22 cellular contexts compared by ENCODE assay signal in genomic region chrX:106437407-106437806, GRCh38.
"Had no signal": no experiment of that assay in that cellular context is flagged by ENCODE, and none has a peak within 500 bp of the region (broad histone marks: within the 10 kb centered on the region; RNA-seq: fewer than 3 reads in every experiment).

No MANE protein-coding gene starts in this region.

- H3K4me3 Mint-ChIP-seq: activated CD4-positive, alpha-beta memory T cell treated with anti-CD3 and anti-CD28 coated beads, Interleukin-2, amount 10 ng/mL, durations not matched to agents 7 days and 5 days; activated CD4-positive, alpha-beta T cell treated with anti-CD3 and anti-CD28 coated beads, Interleukin-2, amount 10 ng/mL, durations not matched to agents 7 days and 5 days; activated naive CD4-positive, alpha-beta T cell treated with anti-CD3 and anti-CD28 coated beads, Interleukin-2, amount 10 ng/mL, durations not matched to agents 7 days and 5 days; activated naive CD8-positive, alpha-beta T cell treated with anti-CD3 and anti-CD28 coated beads, Interleukin-2, amount 10 ng/mL, durations not matched to agents 7 days and 5 days; activated T-cell treated with anti-CD3 and anti-CD28 coated beads, Interleukin-2, amount 50 U/mL, for 24 hours; nephron progenitor cell; type B pancreatic cell had no signal

- H3K9me3 Mint-ChIP-seq: activated CD4-positive, alpha-beta memory T cell treated with anti-CD3 and anti-CD28 coated beads, Interleukin-2, amount 10 ng/mL, durations not matched to agents 7 days and 5 days; activated CD4-positive, alpha-beta T cell treated with anti-CD3 and anti-CD28 coated beads, Interleukin-2, amount 10 ng/mL, durations not matched to agents 7 days and 5 days; activated naive CD4-positive, alpha-beta T cell treated with anti-CD3 and anti-CD28 coated beads, Interleukin-2, amount 10 ng/mL, durations not matched to agents 7 days and 5 days; activated naive CD8-positive, alpha-beta T cell treated with anti-CD3 and anti-CD28 coated beads, Interleukin-2, amount 10 ng/mL, durations not matched to agents 7 days and 5 days; activated T-cell treated with anti-CD3 and anti-CD28 coated beads, Interleukin-2, amount 50 U/mL, for 24 hours; type B pancreatic cell had no signal

- H3K4me3 ChIP-seq: ascending aorta, right lobe of liver, vagina had no signal

- ATAC-seq: esophagus mucosa; left ventricle myocardium superior; right lobe of liver; stimulated activated naive CD8-positive, alpha-beta T cell treated with anti-CD3 and anti-CD28 coated beads, Interleukin-15, Interleukin-2, amounts not matched to agents 100 U/mL and 50 U/mL, for 24 hours had no signal

- DNase-seq: activated CD4-positive, alpha-beta memory T cell treated with anti-CD3 and anti-CD28 coated beads, Interleukin-2, amount 10 ng/mL, durations not matched to agents 7 days and 5 days; activated CD4-positive, alpha-beta T cell treated with anti-CD3 and anti-CD28 coated beads, Interleukin-2, amount 10 ng/mL, durations not matched to agents 7 days and 5 days; activated CD4-positive, CD25-positive, alpha-beta regulatory T cell treated with anti-CD3 and anti-CD28 coated beads, Interleukin-2, amount 50 U/mL, for 72 hours; activated CD8-positive, alpha-beta memory T cell treated with anti-CD3 and anti-CD28 coated beads, Interleukin-2, amount 50 U/mL, for 48 hours; activated gamma-delta T cell; activated naive CD4-positive, alpha-beta T cell treated with anti-CD3 and anti-CD28 coated beads, Interleukin-2, amount 10 ng/mL, durations not matched to agents 7 days and 5 days; activated naive CD8-positive, alpha-beta T cell treated with anti-CD3 and anti-CD28 coated beads, Interleukin-2, amount 10 ng/mL, durations not matched to agents 7 days and 5 days; activated T-cell treated with anti-CD3 and anti-CD28 coated beads, Interleukin-2, amount 50 U/mL, for 24 hours; brain microvascular endothelial cell; foreskin melanocyte; islet precursor cell; left ventricle myocardium superior; nephron progenitor cell; right lobe of liver; stimulated activated CD4-positive, alpha-beta T cell treated with anti-CD3 and anti-CD28 coated beads, Interleukin-12 subunit alpha, Interleukin-12 subunit beta, amount 100 ng/mL, for 4 hours; stimulated activated CD4-positive, alpha-beta T cell treated with anti-CD3 and anti-CD28 coated beads, Interleukin-4, amount 100 ng/mL, for 1 hour; stimulated activated naive CD8-positive, alpha-beta T cell treated with anti-CD3 and anti-CD28 coated beads, Interleukin-15, Interleukin-2, amounts not matched to agents 100 U/mL and 50 U/mL, for 24 hours; T-helper 2 cell had no signal

- H3K27ac Mint-ChIP-seq: activated CD4-positive, alpha-beta memory T cell treated with anti-CD3 and anti-CD28 coated beads, Interleukin-2, amount 10 ng/mL, durations not matched to agents 7 days and 5 days; activated CD4-positive, alpha-beta T cell treated with anti-CD3 and anti-CD28 coated beads, Interleukin-2, amount 10 ng/mL, durations not matched to agents 7 days and 5 days; activated naive CD4-positive, alpha-beta T cell treated with anti-CD3 and anti-CD28 coated beads, Interleukin-2, amount 10 ng/mL, durations not matched to agents 7 days and 5 days; activated naive CD8-positive, alpha-beta T cell treated with anti-CD3 and anti-CD28 coated beads, Interleukin-2, amount 10 ng/mL, durations not matched to agents 7 days and 5 days; activated T-cell treated with anti-CD3 and anti-CD28 coated beads, Interleukin-2, amount 50 U/mL, for 24 hours; nephron progenitor cell; type B pancreatic cell had no signal

- H3K4me1 Mint-ChIP-seq: activated CD4-positive, alpha-beta memory T cell treated with anti-CD3 and anti-CD28 coated beads, Interleukin-2, amount 10 ng/mL, durations not matched to agents 7 days and 5 days; activated CD4-positive, alpha-beta T cell treated with anti-CD3 and anti-CD28 coated beads, Interleukin-2, amount 10 ng/mL, durations not matched to agents 7 days and 5 days; activated naive CD4-positive, alpha-beta T cell treated with anti-CD3 and anti-CD28 coated beads, Interleukin-2, amount 10 ng/mL, durations not matched to agents 7 days and 5 days; activated naive CD8-positive, alpha-beta T cell treated with anti-CD3 and anti-CD28 coated beads, Interleukin-2, amount 10 ng/mL, durations not matched to agents 7 days and 5 days had no signal

- H3K27me3 Mint-ChIP-seq: activated CD4-positive, alpha-beta memory T cell treated with anti-CD3 and anti-CD28 coated beads, Interleukin-2, amount 10 ng/mL, durations not matched to agents 7 days and 5 days; activated CD4-positive, alpha-beta T cell treated with anti-CD3 and anti-CD28 coated beads, Interleukin-2, amount 10 ng/mL, durations not matched to agents 7 days and 5 days; activated naive CD4-positive, alpha-beta T cell treated with anti-CD3 and anti-CD28 coated beads, Interleukin-2, amount 10 ng/mL, durations not matched to agents 7 days and 5 days; activated naive CD8-positive, alpha-beta T cell treated with anti-CD3 and anti-CD28 coated beads, Interleukin-2, amount 10 ng/mL, durations not matched to agents 7 days and 5 days; type B pancreatic cell had no signal

- H3K36me3 Mint-ChIP-seq: activated naive CD4-positive, alpha-beta T cell treated with anti-CD3 and anti-CD28 coated beads, Interleukin-2, amount 10 ng/mL, durations not matched to agents 7 days and 5 days; activated naive CD8-positive, alpha-beta T cell treated with anti-CD3 and anti-CD28 coated beads, Interleukin-2, amount 10 ng/mL, durations not matched to agents 7 days and 5 days; type B pancreatic cell had no signal
